In the genomic region with DNA sequence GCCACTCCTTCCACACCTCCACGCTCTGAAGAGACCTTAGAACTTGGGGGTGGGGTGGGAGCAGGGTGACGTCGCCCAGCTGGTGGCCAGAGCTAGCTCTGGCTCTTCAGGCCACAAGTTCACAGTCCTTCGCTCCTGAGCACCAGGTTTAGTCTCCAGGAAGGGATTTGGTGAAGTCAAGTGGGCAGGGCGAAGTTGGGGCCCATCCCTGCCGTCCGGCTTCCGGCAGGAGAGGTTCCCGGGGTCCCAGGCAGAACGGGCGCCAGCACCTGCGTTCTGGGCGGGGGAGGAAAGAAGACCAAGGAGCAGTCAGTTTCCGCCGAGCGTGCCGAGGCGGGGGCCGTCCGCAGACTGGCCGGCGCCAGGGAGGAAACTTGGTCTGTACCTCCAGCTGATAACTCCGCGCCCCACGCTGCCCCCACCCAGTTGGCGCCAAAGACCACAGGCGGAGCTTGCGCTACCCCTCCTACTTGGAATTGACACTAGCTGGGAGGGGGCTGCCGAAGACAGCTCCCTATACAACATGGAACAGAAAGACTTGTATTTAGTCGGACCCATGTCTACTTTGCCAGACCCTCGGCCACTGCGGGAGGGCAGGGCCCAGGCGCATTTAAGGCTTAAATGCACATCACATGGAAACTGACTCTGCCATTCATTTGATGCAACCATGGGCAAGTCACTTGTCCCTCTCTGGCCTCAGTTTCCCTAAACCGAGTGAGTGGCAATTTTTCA, we compare ENCODE assay signal across 8 cellular contexts. TPM values are rescaled to one million over a fixed set of nuclear protein-coding genes. Genes with fewer than 3 reads are reported as not detected.
DNase-seq lines count a peak whose midpoint lies in the region; ATAC-seq and TF ChIP-seq lines count a peak whose summit lies in the region.

No MANE protein-coding gene starts in this region.

- H3K79me2 ChIP-seq in fibroblast of lung (ENCODE audit: control insufficient read depth, insufficient read depth, low read length) (peaks cover 14% of the 10 kb centered on the region), neural progenitor cell (ENCODE audit: low read depth) (peaks cover 52% of the 10 kb centered on the region)

- TF ChIP-seq CTCF in fibroblast of lung (conservative IDR thresholded peaks at IDR 0.05 in 1 of 2, IDR thresholded peaks at IDR 0.05 in 1 of 2; ENCODE audit: low read depth in 1 of 2, low read length in 2 of 2) = no peak
- no peak for TF ChIP-seq CTCF in neural progenitor cell (IDR thresholded peaks at IDR 0.05)

- CTCF ChIA-PET in activated CD4-positive, alpha-beta memory T cell treated with anti-CD3 and anti-CD28 coated beads, Interleukin-2, amount 10 ng/mL, durations not matched to agents 7 days and 5 days (lab: Charles Lee) = interaction anchor here (0.7 to 3.6 kb wide), 12 partner anchors 9 to 79 kb away, joined by 3 to 29 read pairs (median 6); no protein-coding TSS in a partner anchor

- peaks cover 66% of the 10 kb centered on the region for H3K4me1 Mint-ChIP-seq in activated CD4-positive, alpha-beta memory T cell treated with anti-CD3 and anti-CD28 coated beads, Interleukin-2, amount 10 ng/mL, durations not matched to agents 7 days and 5 days
- peaks cover 75% of the 10 kb centered on the region for H3K4me1 Mint-ChIP-seq in neural progenitor cell

- H4K20me1 ChIP-seq in fibroblast of lung (ENCODE audit: control insufficient read depth, extremely low read depth, insufficient read depth, low read length) (no peaks in the 10 kb centered on the region), neural progenitor cell (ENCODE audit: low read depth) (peaks cover 44% of the 10 kb centered on the region)

- H3K36me3 ChIP-seq in ES-I3 (ENCODE audit: insufficient read depth, low read length) (no peaks in the 10 kb centered on the region), fibroblast of lung (ENCODE audit: control insufficient read depth, insufficient read depth, low read length) (no peaks in the 10 kb centered on the region), neural progenitor cell (no peaks in the 10 kb centered on the region)

- H3K27ac Mint-ChIP-seq in activated CD4-positive, alpha-beta memory T cell treated with anti-CD3 and anti-CD28 coated beads, Interleukin-2, amount 10 ng/mL, durations not matched to agents 7 days and 5 days = peak overlapping the region; percentile 73
- H3K27ac Mint-ChIP-seq in neural progenitor cell = peak overlapping the region; percentile 26

- peak overlapping the region; percentile 76 to 92 (median 84) for H3K4me3 ChIP-seq in fibroblast of lung (replicated peaks in 1 of 4; ENCODE audit: control extremely low read depth in 1 of 4, insufficient read depth in 1 of 4, low read depth in 3 of 4, low read length in 4 of 4)
- H3K4me3 ChIP-seq in neural progenitor cell = peak overlapping the region; percentile 91

- POLR2A ChIA-PET in activated CD4-positive, alpha-beta memory T cell treated with anti-CD3 and anti-CD28 coated beads, Interleukin-2, amount 10 ng/mL, durations not matched to agents 7 days and 5 days (lab: Charles Lee) = interaction anchor here (0.7 to 8.5 kb wide), 21 partner anchors 9 to 190 kb away, joined by 3 to 63 read pairs (median 7); a partner anchor contains a TSS

- H3K4me1 ChIP-seq in ES-I3 (ENCODE audit: insufficient read depth, low read length) (peaks cover 29% of the 10 kb centered on the region), fibroblast of lung (ENCODE audit: control insufficient read depth, extremely low read depth, insufficient read depth, low read length) (peaks cover 38% of the 10 kb centered on the region), neural progenitor cell (peaks cover 68% of the 10 kb centered on the region)

- H3K9me3 Mint-ChIP-seq in activated CD4-positive, alpha-beta memory T cell treated with anti-CD3 and anti-CD28 coated beads, Interleukin-2, amount 10 ng/mL, durations not matched to agents 7 days and 5 days = no peaks in the 10 kb centered on the region
- no peaks in the 10 kb centered on the region for H3K9me3 Mint-ChIP-seq in neural progenitor cell

- H3K27me3 ChIP-seq in fibroblast of lung (ENCODE audit: control insufficient read depth, insufficient read depth, low read length) (no peaks in the 10 kb centered on the region), neural progenitor cell (peaks cover 11% of the 10 kb centered on the region)

- no peak overlapping the region for H2AFZ ChIP-seq in fibroblast of lung (ENCODE audit: low read length)
- no peak overlapping the region for H2AFZ ChIP-seq in neural progenitor cell (replicated peaks)

- peak; percentile 74 for DNase-seq in NCI-H1105 (lab: John Stamatoyannopoulos, UW)
- DNase-seq in activated CD4-positive, alpha-beta memory T cell treated with anti-CD3 and anti-CD28 coated beads, Interleukin-2, amount 10 ng/mL, durations not matched to agents 7 days and 5 days = peak; percentile 41
- peak in 1 of 2 donors; percentile 61 for DNase-seq in fibroblast of lung (ENCODE audit: low read depth in 2 of 2)
- peak; percentile 45 for DNase-seq in neural progenitor cell (ENCODE audit: low spot score)
- DNase-seq in medulla oblongata (ENCODE audit: extremely low spot score) = no peak
- no peak for DNase-seq in superior temporal gyrus (ENCODE audit: extremely low spot score)

- H3K9ac ChIP-seq in ES-I3 (ENCODE audit: low read depth, low read length) (peak overlapping the region; percentile 71), fibroblast of lung (ENCODE audit: insufficient read depth, low read length) (peak overlapping the region; percentile 94), neural progenitor cell (peak overlapping the region; percentile 73)

- H3K4me2 ChIP-seq in fibroblast of lung (ENCODE audit: extremely low read depth, insufficient read depth, low read length) (peak overlapping the region; percentile 87), neural progenitor cell (peak overlapping the region; percentile 90)

- ATAC-seq in GM19023 (IDR thresholded peaks at IDR 0.05; ENCODE audit: unreplicated experiment) = no peak

- peak overlapping the region; percentile 84 for H3K4me3 Mint-ChIP-seq in activated CD4-positive, alpha-beta memory T cell treated with anti-CD3 and anti-CD28 coated beads, Interleukin-2, amount 10 ng/mL, durations not matched to agents 7 days and 5 days
- peak overlapping the region; percentile 91 for H3K4me3 Mint-ChIP-seq in neural progenitor cell

- H3K36me3 Mint-ChIP-seq in activated CD4-positive, alpha-beta memory T cell treated with anti-CD3 and anti-CD28 coated beads, Interleukin-2, amount 10 ng/mL, durations not matched to agents 7 days and 5 days (ENCODE audit: low read depth) = peaks cover 6% of the 10 kb centered on the region
- peaks cover 15% of the 10 kb centered on the region for H3K36me3 Mint-ChIP-seq in neural progenitor cell

- no peaks in the 10 kb centered on the region for H3K9me3 ChIP-seq in ES-I3 (ENCODE audit: control insufficient read depth, insufficient read depth, low read length)
- H3K9me3 ChIP-seq in fibroblast of lung (ENCODE audit: control insufficient read depth, insufficient read depth, low read depth, low read length) = no peaks in the 10 kb centered on the region
- no peaks in the 10 kb centered on the region for H3K9me3 ChIP-seq in neural progenitor cell (ENCODE audit: low read depth)

- peaks cover 51% of the 10 kb centered on the region for H3K27me3 Mint-ChIP-seq in activated CD4-positive, alpha-beta memory T cell treated with anti-CD3 and anti-CD28 coated beads, Interleukin-2, amount 10 ng/mL, durations not matched to agents 7 days and 5 days
- H3K27me3 Mint-ChIP-seq in neural progenitor cell (ENCODE audit: insufficient read depth, low read depth) = peaks cover 8% of the 10 kb centered on the region

- peak overlapping the region; percentile 98 for H3K27ac ChIP-seq in fibroblast of lung (ENCODE audit: insufficient read depth, low read length)
- H3K27ac ChIP-seq in neural progenitor cell = peak overlapping the region; percentile 100

- H3F3A ChIP-seq in neural progenitor cell (ENCODE audit: low read depth) = peaks cover 95% of the 10 kb centered on the region

RNA-seq across cellular contexts. Expression of a gene that starts 1.0 kb away (rescaled TPM):
- total RNA-seq in activated CD4-positive, alpha-beta memory T cell treated with anti-CD3 and anti-CD28 coated beads, Interleukin-2, amount 10 ng/mL, durations not matched to agents 7 days and 5 days = 10 to 100 TPM; 14.7 to 14.8 TPM
- total RNA-seq in fibroblast of lung = 9.9 and 42.9 TPM in 2 replicates
- 23.0 and 35.2 TPM in 2 replicates for polyA plus RNA-seq in fibroblast of lung
- 28.8 and 44.1 TPM in 2 replicates for polyA plus RNA-seq in fibroblast of lung (2012)
- polyA minus RNA-seq in fibroblast of lung (ENCODE audit: low replicate concordance) = 21.5 and 54.2 TPM in 2 replicates
- 99.9 and 235 TPM in 2 replicates for total RNA-seq in neural progenitor cell (ENCODE audit: low replicate concordance)

RNA-seq across cellular contexts. Expression of a gene that starts 27.3 kb away (rescaled TPM):
- total RNA-seq in activated CD4-positive, alpha-beta memory T cell treated with anti-CD3 and anti-CD28 coated beads, Interleukin-2, amount 10 ng/mL, durations not matched to agents 7 days and 5 days = 10 to 100 TPM; 93.4 to 98.9 TPM
- 0.17 TPM in 1 of 2 replicates, not detected in the other for total RNA-seq in fibroblast of lung
- polyA plus RNA-seq in fibroblast of lung = 0.26 and 0.85 TPM in 2 replicates
- polyA plus RNA-seq in fibroblast of lung (2012) = 0.58 and 1.8 TPM in 2 replicates
- polyA minus RNA-seq in fibroblast of lung (ENCODE audit: low replicate concordance) = 1.4 and 6.8 TPM in 2 replicates
- total RNA-seq in neural progenitor cell (ENCODE audit: low replicate concordance) = 3.4 and 7.0 TPM in 2 replicates

Comparison
In these comparisons a context has a peak if more than half of its experiments do, and no peak if none do; other contexts are left out.
1. DNase-seq: peak in NCI-H1105 (single experiment), activated CD4-positive, alpha-beta memory T cell treated with anti-CD3 and anti-CD28 coated beads, Interleukin-2, amount 10 ng/mL, durations not matched to agents 7 days and 5 days (single experiment) and neural progenitor cell (single experiment); none in medulla oblongata (single experiment) and superior temporal gyrus (single experiment).
2. RNA of a gene that starts 27.3 kb away (total RNA-seq): 93.4 to 98.9 TPM in activated CD4-positive, alpha-beta memory T cell treated with anti-CD3 and anti-CD28 coated beads, Interleukin-2, amount 10 ng/mL, durations not matched to agents 7 days and 5 days; 3.4 to 7.0 TPM in neural progenitor cell and 0.17 TPM in fibroblast of lung; every median in the first group is over 10 times any median in the second.
3. Peak in every context shown above with its lines, with median percentiles within 50 percentile points of each other: H3K9ac ChIP-seq.